ENCODE assay signal across 1 cellular context in genomic region chr21:33947451-33948095, GRCh38.
A peak's percentile ranks its signal among the peaks of the same experiment; 100 is the strongest.
TF ChIP-seq lines count a peak whose summit lies in the region.

No MANE protein-coding gene starts in this region.

TF ChIP-seq in K562, 482 proteins besides CTCF, POLR2A, EP300 and RAD21 (continued from another document and continues in another):
- TF ChIP-seq E2F4 (CRISPR knock-in tag; IDR thresholded peaks at IDR 0.05; ENCODE audit: low read depth) (no peak), TEAD4 (IDR thresholded peaks at IDR 0.05; ENCODE audit: low read length) (peak; percentile 79), TEAD4 (CRISPR knock-in tag; IDR thresholded peaks at IDR 0.05; ENCODE audit: borderline replicate concordance) (no peak), MYBL2 (IDR thresholded peaks at IDR 0.05; ENCODE audit: low read depth) (no peak; the same call in 1 of the 2 replicates), MYBL2 (CRISPR knock-in tag; IDR thresholded peaks at IDR 0.05; ENCODE audit: borderline replicate concordance) (no peak), KAT7 (CRISPR knock-in tag; IDR thresholded peaks at IDR 0.05; ENCODE audit: borderline replicate concordance) (no peak), CGGBP1 (CRISPR knock-in tag; IDR thresholded peaks at IDR 0.05) (no peak), LARP7 (IDR thresholded peaks at IDR 0.05) (no peak), ETV5 (CRISPR knock-in tag; IDR thresholded peaks at IDR 0.05; ENCODE audit: low read depth) (peak; percentile 42; the same call in 1 of the 2 replicates), RUNX1 (IDR thresholded peaks at IDR 0.05; ENCODE audit: low read depth) (no peak), SMAD4 (CRISPR knock-in tag; conservative IDR thresholded peaks at IDR 0.05) (peak; percentile 69; the same call in 1 of the 2 replicates), SFPQ (IDR thresholded peaks at IDR 0.05; ENCODE audit: low read depth, low read length) (no peak), IRF2 (CRISPR knock-in tag; IDR thresholded peaks at IDR 0.05) (no peak), ZNF511 (CRISPR knock-in tag; IDR thresholded peaks at IDR 0.05) (no peak), SMAD2 (IDR thresholded peaks at IDR 0.05; ENCODE audit: low read depth, low read length) (no peak), ZNF133 (CRISPR knock-in tag; IDR thresholded peaks at IDR 0.05) (no peak), BCLAF1 (IDR thresholded peaks at IDR 0.05; ENCODE audit: borderline replicate concordance in 1 of 2, control insufficient read depth in 1 of 2, low read depth in 2 of 2, low read length in 1 of 2) (no peak), ZSCAN32 (CRISPR knock-in tag; IDR thresholded peaks at IDR 0.05) (no peak), NFE2 (IDR thresholded peaks at IDR 0.05; ENCODE audit: low read depth) (peak; percentile 85), ZNF655 (CRISPR knock-in tag; IDR thresholded peaks at IDR 0.05) (no peak), CBX2 (IDR thresholded peaks at IDR 0.05; ENCODE audit: insufficient read depth, low read length, poor library complexity, severe bottlenecking) (no peak), EGR1 (conservative IDR thresholded peaks at IDR 0.05) (no peak; the same call in 1 of the 2 replicates), ZNF695 (CRISPR knock-in tag; IDR thresholded peaks at IDR 0.05) (no peak), ZFX (CRISPR knock-in tag; IDR thresholded peaks at IDR 0.05) (peak; percentile 42), GTF2E2 (tag; IDR thresholded peaks at IDR 0.05) (no peak), EHMT2 (IDR thresholded peaks at IDR 0.05) (peak; percentile 43), KDM4B (IDR thresholded peaks at IDR 0.05; ENCODE audit: borderline replicate concordance in 2 of 2, low read depth in 1 of 2) (no peak), ZNF165 (CRISPR knock-in tag; IDR thresholded peaks at IDR 0.05; ENCODE audit: borderline replicate concordance) (no peak), IRF9 (tag; IDR thresholded peaks at IDR 0.05) (no peak), POLR2G (IDR thresholded peaks at IDR 0.05; ENCODE audit: low read depth, low read length) (0 out of 2 replicates have a peak, but pooled peaks have one; percentile 5), ZNF41 (CRISPR knock-in tag; conservative IDR thresholded peaks at IDR 0.05) (no peak), ARNT (IDR thresholded peaks at IDR 0.05) (no peak), FOXA1 (IDR thresholded peaks at IDR 0.05; ENCODE audit: borderline replicate concordance) (no peak), ZNF778 (CRISPR knock-in tag; IDR thresholded peaks at IDR 0.05) (no peak), NR2C2 (CRISPR knock-in tag; IDR thresholded peaks at IDR 0.05) (no peak; the same call in 1 of the 2 replicates), NR2C2 (tag; IDR thresholded peaks at IDR 0.05) (no peak), NRF1 (conservative IDR thresholded peaks at IDR 0.05 in 1 of 2, IDR thresholded peaks at IDR 0.05 in 1 of 2) (0 out of 4 replicates have a peak, but pooled peaks have one; percentile 12 to 35), CREB1 (IDR thresholded peaks at IDR 0.05) (peak; percentile 33; the same call in 1 of the 2 replicates), CREB1 (CRISPR knock-in tag; IDR thresholded peaks at IDR 0.05) (0 out of 2 replicates have a peak, but pooled peaks have one; percentile 15), ATF4 (CRISPR knock-in tag; IDR thresholded peaks at IDR 0.05) (no peak), ZNF584 (CRISPR knock-in tag; IDR thresholded peaks at IDR 0.05; ENCODE audit: low read depth) (no peak), ZNF316 (IDR thresholded peaks at IDR 0.05) (peak; percentile 89), HNRNPUL1 (IDR thresholded peaks at IDR 0.05; ENCODE audit: low read length) (no peak), CC2D1A (IDR thresholded peaks at IDR 0.05) (0 out of 2 replicates have a peak, but pooled peaks have one; percentile 15), KDM1A (IDR thresholded peaks at IDR 0.05) (no peak), MEIS2 (IDR thresholded peaks at IDR 0.05; ENCODE audit: partially characterized antibody) (peak; percentile 82), CBFB (CRISPR knock-in tag; IDR thresholded peaks at IDR 0.05) (no peak), EZH2 (IDR thresholded peaks at IDR 0.05; ENCODE audit: borderline replicate concordance, low read depth, low read length) (no peak), ELF2 (CRISPR knock-in tag; IDR thresholded peaks at IDR 0.05) (0 out of 2 replicates have a peak, but pooled peaks have one; percentile 24), SMARCE1 (IDR thresholded peaks at IDR 0.05) (peak; percentile 97), C11orf30 (IDR thresholded peaks at IDR 0.05; ENCODE audit: low read depth) (peak; percentile 84), STAT5A (IDR thresholded peaks at IDR 0.05; ENCODE audit: borderline replicate concordance, low read length) (no peak), RHOXF2B (CRISPR knock-in tag; conservative IDR thresholded peaks at IDR 0.05) (no peak), RBBP5 (IDR thresholded peaks at IDR 0.05; ENCODE audit: borderline replicate concordance, insufficient read depth, low read length, poor library complexity, severe bottlenecking) (peak; percentile 61), CHD1 (IDR thresholded peaks at IDR 0.05; ENCODE audit: low read length) (no peak), ARHGAP35 (IDR thresholded peaks at IDR 0.05; ENCODE audit: partially characterized antibody) (no peak), RBM14 (IDR thresholded peaks at IDR 0.05; ENCODE audit: borderline replicate concordance, insufficient read depth, low read depth, low read length) (no peak), PATZ1 (CRISPR knock-in tag; IDR thresholded peaks at IDR 0.05; ENCODE audit: borderline replicate concordance) (no peak), DEAF1 (CRISPR knock-in tag; IDR thresholded peaks at IDR 0.05) (no peak), TAF1 (IDR thresholded peaks at IDR 0.05; ENCODE audit: control insufficient read depth, extremely low read depth, insufficient read depth, low read length, severe bottlenecking) (peak; percentile 18)
